23 cellular contexts compared by ENCODE assay signal in the genomic region with DNA sequence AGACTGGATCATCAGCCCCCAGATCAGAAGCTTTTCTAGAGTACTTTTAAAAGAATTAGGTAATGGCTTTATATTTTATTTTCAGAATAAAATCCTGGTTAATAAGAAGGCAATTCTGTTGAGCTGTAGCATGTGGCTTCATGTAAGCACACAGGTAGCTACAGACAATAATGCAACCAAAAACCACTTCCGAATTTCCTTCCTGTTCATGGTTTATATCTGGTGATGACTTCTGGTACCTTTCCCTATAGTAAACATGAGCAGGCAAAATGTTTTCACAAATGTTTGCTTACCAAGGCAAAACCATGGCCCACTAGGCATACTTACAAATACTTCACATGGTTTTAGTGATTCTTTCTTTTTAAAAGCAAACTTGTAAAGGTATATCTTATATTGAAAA.
"Had no signal": no experiment of that assay in that cellular context is flagged by ENCODE, and none has a peak within 500 bp of the region (broad histone marks: within the 10 kb centered on the region; RNA-seq: fewer than 3 reads in every experiment).

No MANE protein-coding gene starts in this region.

- H3K9me3 Mint-ChIP-seq: dendritic cell treated with granulocyte-macrophage colony-stimulating factor and Interleukin-4, amounts not matched to agents 40 ng/mL and 50 ng/mL, for 4 days; memory B cell; mesothelial cell of epicardium; natural killer cell treated with Interleukin-12 subunit alpha and Interleukin-12 subunit beta and Interleukin-15 and Interleukin-18, amount 100 ng/mL, for 72 hours; stimulated activated effector memory CD8-positive, alpha-beta T cell treated with anti-CD3 and anti-CD28 coated beads, Interleukin-12 subunit alpha, Interleukin-12 subunit beta, amount 100 ng/mL, for 72 hours; stimulated activated naive CD8-positive, alpha-beta T cell treated with anti-CD3 and anti-CD28 coated beads, Interleukin-15, Interleukin-2, amounts not matched to agents 100 ng/mL and 50 ng/mL, for 24 hours had no signal

- H3K27me3 ChIP-seq: esophagus muscularis mucosa, foreskin keratinocyte, right lobe of liver, testis, transverse colon had no signal

- H3K4me3 ChIP-seq: esophagus muscularis mucosa, left ventricle myocardium inferior, lower lobe of right lung, psoas muscle, right lobe of liver, testis, transverse colon had no signal

- FAIRE-seq: colon had no signal

- H3K9me3 ChIP-seq: esophagus muscularis mucosa, left ventricle myocardium inferior, lower lobe of right lung, psoas muscle, right lobe of liver, testis, transverse colon had no signal

- H3K27me3 Mint-ChIP-seq: dendritic cell treated with granulocyte-macrophage colony-stimulating factor and Interleukin-4, amounts not matched to agents 40 ng/mL and 50 ng/mL, for 4 days; effector memory CD8-positive, alpha-beta T cell; memory B cell; natural killer cell treated with Interleukin-12 subunit alpha and Interleukin-12 subunit beta and Interleukin-15 and Interleukin-18, amount 100 ng/mL, for 72 hours; stimulated activated naive CD8-positive, alpha-beta T cell treated with anti-CD3 and anti-CD28 coated beads, Interleukin-15, Interleukin-2, amounts not matched to agents 100 ng/mL and 50 ng/mL, for 24 hours had no signal

- ATAC-seq: effector memory CD8-positive, alpha-beta T cell; foreskin keratinocyte; left cardiac atrium; lower lobe of right lung; natural killer cell treated with Interleukin-12 subunit alpha and Interleukin-12 subunit beta and Interleukin-15 and Interleukin-18, amount 100 ng/mL, for 72 hours; psoas muscle; right lobe of liver; stimulated activated effector memory CD8-positive, alpha-beta T cell treated with anti-CD3 and anti-CD28 coated beads, Interleukin-12 subunit alpha, Interleukin-12 subunit beta, amount 100 ng/mL, for 72 hours had no signal

- H3K27ac ChIP-seq: epithelial cell of prostate, esophagus muscularis mucosa, foreskin keratinocyte, left ventricle myocardium inferior, lower lobe of right lung, psoas muscle, right lobe of liver, testis, transverse colon had no signal

- H3K4me1 Mint-ChIP-seq: immature natural killer cell; memory B cell; mesothelial cell of epicardium; stimulated activated effector memory CD8-positive, alpha-beta T cell treated with anti-CD3 and anti-CD28 coated beads, Interleukin-12 subunit alpha, Interleukin-12 subunit beta, amount 100 ng/mL, for 72 hours had no signal

- H3K36me3 Mint-ChIP-seq: immature natural killer cell; memory B cell; natural killer cell treated with Interleukin-12 subunit alpha and Interleukin-12 subunit beta and Interleukin-15 and Interleukin-18, amount 100 ng/mL, for 72 hours; stimulated activated effector memory CD8-positive, alpha-beta T cell treated with anti-CD3 and anti-CD28 coated beads, Interleukin-12 subunit alpha, Interleukin-12 subunit beta, amount 100 ng/mL, for 72 hours had no signal

- H3K4me3 Mint-ChIP-seq: dendritic cell treated with granulocyte-macrophage colony-stimulating factor and Interleukin-4, amounts not matched to agents 40 ng/mL and 50 ng/mL, for 4 days; effector memory CD8-positive, alpha-beta T cell; immature natural killer cell; memory B cell; mesothelial cell of epicardium; natural killer cell treated with Interleukin-12 subunit alpha and Interleukin-12 subunit beta and Interleukin-15 and Interleukin-18, amount 100 ng/mL, for 72 hours; stimulated activated effector memory CD8-positive, alpha-beta T cell treated with anti-CD3 and anti-CD28 coated beads, Interleukin-12 subunit alpha, Interleukin-12 subunit beta, amount 100 ng/mL, for 72 hours; stimulated activated naive CD8-positive, alpha-beta T cell treated with anti-CD3 and anti-CD28 coated beads, Interleukin-15, Interleukin-2, amounts not matched to agents 100 ng/mL and 50 ng/mL, for 24 hours had no signal

- H3K4me1 ChIP-seq: esophagus muscularis mucosa, foreskin keratinocyte, left ventricle myocardium inferior, lower lobe of right lung, psoas muscle, right lobe of liver, testis, transverse colon had no signal

- DNase-seq: effector memory CD8-positive, alpha-beta T cell; foreskin keratinocyte; immature natural killer cell; kidney; left cardiac atrium; left ventricle myocardium inferior; lower lobe of right lung; psoas muscle; retina; right lobe of liver; stimulated activated CD4-positive, alpha-beta T cell treated with anti-CD3 and anti-CD28 coated beads, Interleukin-4, amount 100 ng/mL, for 1 hour; stimulated activated CD8-positive, alpha-beta memory T cell treated with anti-CD3 and anti-CD28 coated beads, Interleukin-4, amount 100 ng/mL, for 48 hours; testis; transverse colon had no signal

- H3K27ac Mint-ChIP-seq: dendritic cell treated with granulocyte-macrophage colony-stimulating factor and Interleukin-4, amounts not matched to agents 40 ng/mL and 50 ng/mL, for 4 days; effector memory CD8-positive, alpha-beta T cell; immature natural killer cell; memory B cell; natural killer cell treated with Interleukin-12 subunit alpha and Interleukin-12 subunit beta and Interleukin-15 and Interleukin-18, amount 100 ng/mL, for 72 hours; stimulated activated effector memory CD8-positive, alpha-beta T cell treated with anti-CD3 and anti-CD28 coated beads, Interleukin-12 subunit alpha, Interleukin-12 subunit beta, amount 100 ng/mL, for 72 hours; stimulated activated naive CD8-positive, alpha-beta T cell treated with anti-CD3 and anti-CD28 coated beads, Interleukin-15, Interleukin-2, amounts not matched to agents 100 ng/mL and 50 ng/mL, for 24 hours had no signal
